Comparison of ENCODE assay signal across 10 cellular contexts in the genomic region with DNA sequence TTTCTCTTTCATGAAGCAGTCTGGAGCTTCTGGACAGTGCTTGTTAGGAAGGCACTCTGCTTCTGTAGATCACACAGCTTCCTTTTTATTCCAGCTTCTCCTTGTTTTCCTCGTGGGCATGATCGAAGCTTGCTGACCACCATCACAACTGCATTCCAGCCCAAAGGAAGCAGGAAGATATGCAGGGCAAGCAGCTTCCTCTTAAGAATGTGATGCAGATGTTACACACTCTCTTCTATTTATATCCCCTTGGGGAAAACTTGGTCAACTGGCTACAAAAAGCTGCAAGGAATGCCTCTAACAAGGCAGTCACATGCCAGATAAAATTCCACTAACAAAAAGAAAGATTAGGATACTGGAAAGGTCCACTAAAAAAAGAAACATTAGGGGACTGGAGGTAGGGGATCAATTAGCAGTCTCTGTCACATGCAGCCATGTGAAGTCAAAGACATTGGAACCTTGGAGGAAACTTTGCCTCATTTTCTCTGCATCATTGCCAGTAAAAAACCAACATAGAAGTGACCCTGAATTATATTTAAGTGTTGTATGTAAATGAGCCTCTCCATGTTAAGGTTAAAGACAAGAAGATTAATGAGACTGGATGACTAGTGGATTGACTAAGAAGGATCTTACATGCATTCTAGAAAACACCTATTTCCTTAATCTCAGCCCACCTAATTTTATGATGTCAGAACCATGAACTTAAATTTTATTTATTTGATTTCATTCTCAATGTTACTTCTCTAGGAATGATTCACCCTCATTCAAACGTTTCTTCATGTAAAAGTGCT.
DNase-seq lines count a peak whose midpoint lies in the region; ATAC-seq and TF ChIP-seq lines count a peak whose summit lies in the region.
"Had no signal": no experiment of that assay in that cellular context is flagged by ENCODE, and none has a peak within 500 bp of the region (broad histone marks: within the 10 kb centered on the region; RNA-seq: fewer than 3 reads in every experiment).

No MANE protein-coding gene starts in this region.

- WGBS in mesenchymal stem cell, result 41% methylated on average over 2 of the region's 3 CpGs

- no peak overlapping the region for H3K4me2 ChIP-seq in mesenchymal stem cell (ENCODE audit: low read length, poor library complexity, severe bottlenecking)

- H3K27me3 ChIP-seq in mesenchymal stem cell (ENCODE audit: control insufficient read depth in 1 of 2, insufficient read depth in 1 of 2, low read length in 2 of 2), result no peaks in the 10 kb centered on the region

- peak overlapping the region in 1 of 2 experiments; percentile 48 for H3K18ac ChIP-seq in mesenchymal stem cell (ENCODE audit: low read depth in 1 of 2, low read length in 2 of 2)

- no peak overlapping the region for H2AFZ ChIP-seq in mesenchymal stem cell (ENCODE audit: low read depth, low read length)

- H2BK5ac ChIP-seq in mesenchymal stem cell (ENCODE audit: low read depth, low read length, poor library complexity, severe bottlenecking), result no peak overlapping the region

- H3K9me3 Mint-ChIP-seq in activated T-helper 1 cell treated with anti-CD3 and anti-CD28 coated beads, Interleukin-12 subunit alpha, Interleukin-12 subunit beta, Interleukin-2, Interleukin-4 antibody, amounts not matched to agents 30 ng/mL and 10 ng/mL and 1 ng/mL, durations not matched to agents 14 hours and 24 hours and 36 hours, result no peaks in the 10 kb centered on the region

- H3K36me3 ChIP-seq in mesenchymal stem cell (ENCODE audit: control insufficient read depth in 1 of 2, insufficient read depth in 2 of 2, low read depth in 1 of 2, low read length in 2 of 2), result no peaks in the 10 kb centered on the region

- H3K27ac ChIP-seq in mesenchymal stem cell (ENCODE audit: low read length, poor library complexity, severe bottlenecking), result no peak overlapping the region

- H3K14ac ChIP-seq in mesenchymal stem cell (ENCODE audit: low read length in 2 of 2), result no peak overlapping the region

- H2AK5ac ChIP-seq in mesenchymal stem cell (ENCODE audit: low read length, severe bottlenecking), result no peak overlapping the region

- H4K91ac ChIP-seq in mesenchymal stem cell (ENCODE audit: low read length), result no peak overlapping the region

- no peak overlapping the region for H2BK120ac ChIP-seq in mesenchymal stem cell (ENCODE audit: low read depth, low read length)

- no peaks in the 10 kb centered on the region for H3K79me1 ChIP-seq in mesenchymal stem cell (replicated peaks; ENCODE audit: low read length, poor library complexity, severe bottlenecking)

- H3K9ac ChIP-seq in mesenchymal stem cell (ENCODE audit: low read length), result peak overlapping the region; percentile 25

- no peak overlapping the region for H4K8ac ChIP-seq in mesenchymal stem cell (ENCODE audit: low read length)

- TF ChIP-seq CTCF in HFF-Myc (IDR thresholded peaks at IDR 0.05; ENCODE audit: low read depth, low read length, missing control alignments), result no peak
- TF ChIP-seq CTCF in cardiac fibroblast (IDR thresholded peaks at IDR 0.05; ENCODE audit: low read depth, low read length), result no peak

- H3K27me3 Mint-ChIP-seq in activated T-helper 1 cell treated with anti-CD3 and anti-CD28 coated beads, Interleukin-12 subunit alpha, Interleukin-12 subunit beta, Interleukin-2, Interleukin-4 antibody, amounts not matched to agents 30 ng/mL and 10 ng/mL and 1 ng/mL, durations not matched to agents 14 hours and 24 hours and 36 hours (ENCODE audit: insufficient read depth), result no peaks in the 10 kb centered on the region

- no peak overlapping the region for H3K4ac ChIP-seq in mesenchymal stem cell (ENCODE audit: low read depth in 1 of 2, low read length in 2 of 2)

- no peak for ATAC-seq in GM21526 (IDR thresholded peaks at IDR 0.05; ENCODE audit: low FRiP score, unreplicated experiment)

- H2BK15ac ChIP-seq in mesenchymal stem cell (ENCODE audit: low read depth, poor library complexity, severe bottlenecking), result no peak overlapping the region

- H3K4me3 Mint-ChIP-seq in activated T-helper 1 cell treated with anti-CD3 and anti-CD28 coated beads, Interleukin-12 subunit alpha, Interleukin-12 subunit beta, Interleukin-2, Interleukin-4 antibody, amounts not matched to agents 30 ng/mL and 10 ng/mL and 1 ng/mL, durations not matched to agents 14 hours and 24 hours and 36 hours, result no peak overlapping the region

- H3K27ac Mint-ChIP-seq in activated T-helper 1 cell treated with anti-CD3 and anti-CD28 coated beads, Interleukin-12 subunit alpha, Interleukin-12 subunit beta, Interleukin-2, Interleukin-4 antibody, amounts not matched to agents 30 ng/mL and 10 ng/mL and 1 ng/mL, durations not matched to agents 14 hours and 24 hours and 36 hours, result no peak overlapping the region

- no peaks in the 10 kb centered on the region for H3K36me3 Mint-ChIP-seq in activated T-helper 1 cell treated with anti-CD3 and anti-CD28 coated beads, Interleukin-12 subunit alpha, Interleukin-12 subunit beta, Interleukin-2, Interleukin-4 antibody, amounts not matched to agents 30 ng/mL and 10 ng/mL and 1 ng/mL, durations not matched to agents 14 hours and 24 hours and 36 hours (ENCODE audit: low read depth)

- no peak overlapping the region for H3K23ac ChIP-seq in mesenchymal stem cell (ENCODE audit: low read length in 2 of 2)

- H2BK12ac ChIP-seq in mesenchymal stem cell (ENCODE audit: low read length in 2 of 2), result peak overlapping the region in 1 of 2 experiments; percentile 42

- peaks cover 2% of the 10 kb centered on the region for H3K9me3 ChIP-seq in mesenchymal stem cell (ENCODE audit: control insufficient read depth, low read length)

- H3K4me3 ChIP-seq in HFF-Myc (replicated peaks; ENCODE audit: low read depth, low read length), result no peak overlapping the region
- H3K4me3 ChIP-seq in cardiac fibroblast (replicated peaks in 1 of 2; ENCODE audit: low read depth in 2 of 2, low read length in 2 of 2), result no peak overlapping the region
- peak overlapping the region in 1 of 2 experiments; percentile 44 for H3K4me3 ChIP-seq in mesenchymal stem cell (ENCODE audit: insufficient read depth in 1 of 2, low read depth in 1 of 2, low read length in 2 of 2)

- no peaks in the 10 kb centered on the region for H3K4me1 ChIP-seq in mesenchymal stem cell (ENCODE audit: control insufficient read depth, insufficient read depth, low read depth, low read length)

- peaks cover 14% of the 10 kb centered on the region for H3K4me1 Mint-ChIP-seq in activated T-helper 1 cell treated with anti-CD3 and anti-CD28 coated beads, Interleukin-12 subunit alpha, Interleukin-12 subunit beta, Interleukin-2, Interleukin-4 antibody, amounts not matched to agents 30 ng/mL and 10 ng/mL and 1 ng/mL, durations not matched to agents 14 hours and 24 hours and 36 hours (ENCODE audit: low read depth)

- DNase-seq in AG20443 (ENCODE audit: low spot score) (peak; percentile 67), HFF-Myc (ENCODE audit: extremely low read depth, low read depth) (peak; percentile 30), cardiac fibroblast (ENCODE audit: low read depth in 2 of 2) (peak; percentile 57 to 82), mesenchymal stem cell (peak; percentile 66), GOT3 (lab: John Stamatoyannopoulos, UW) (no peak)
- DNase-seq in activated CD8-positive, alpha-beta memory T cell treated with anti-CD3 and anti-CD28 coated beads, Interleukin-2, amount 50 U/mL, for 48 hours, result no peak
- no peak for DNase-seq in activated T-helper 1 cell treated with anti-CD3 and anti-CD28 coated beads, Interleukin-12 subunit alpha, Interleukin-12 subunit beta, Interleukin-2, Interleukin-4 antibody, amounts not matched to agents 30 ng/mL and 10 ng/mL and 1 ng/mL, durations not matched to agents 14 hours and 24 hours and 36 hours (ENCODE audit: low spot score)
- DNase-seq: amygdala, KG1 had no signal

- intact Hi-C loops in activated T-helper 1 cell treated with anti-CD3 and anti-CD28 coated beads, Interleukin-12 subunit alpha, Interleukin-12 subunit beta, Interleukin-2, Interleukin-4 antibody, amounts not matched to agents 30 ng/mL and 10 ng/mL and 1 ng/mL, durations not matched to agents 14 hours and 24 hours and 36 hours (cut with micrococcal nuclease), result no loop called here

Comparison
In these comparisons a context has a peak if more than half of its experiments do, and no peak if none do; other contexts are left out.
1. DNase-seq: peak in AG20443 (single experiment), HFF-Myc (single experiment), cardiac fibroblast (2 of 2) and mesenchymal stem cell (single experiment); none in GOT3 (single experiment), activated CD8-positive, alpha-beta memory T cell treated with anti-CD3 and anti-CD28 coated beads, Interleukin-2, amount 50 U/mL, for 48 hours (single experiment) and activated T-helper 1 cell treated with anti-CD3 and anti-CD28 coated beads, Interleukin-12 subunit alpha, Interleukin-12 subunit beta, Interleukin-2, Interleukin-4 antibody, amounts not matched to agents 30 ng/mL and 10 ng/mL and 1 ng/mL, durations not matched to agents 14 hours and 24 hours and 36 hours (single experiment).